ENCODE assay signal across 8 cellular contexts in the genomic region with DNA sequence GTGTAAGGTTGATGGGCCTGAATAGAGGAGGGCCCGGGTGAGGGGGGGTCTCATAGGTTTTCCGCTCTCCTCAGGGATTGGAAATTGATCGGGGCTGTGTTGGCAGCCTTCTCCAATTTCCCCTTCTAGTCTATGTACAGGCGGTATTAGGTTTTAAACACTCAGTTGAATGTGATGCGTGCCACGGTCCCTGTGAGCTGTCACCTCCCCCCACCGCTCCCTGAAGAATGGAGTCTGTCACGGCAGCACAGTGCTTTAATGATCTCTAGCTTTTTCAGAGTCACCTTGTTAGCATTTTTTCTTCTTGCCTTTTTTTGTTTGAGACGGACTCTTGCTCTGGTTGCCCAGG. TPM values are rescaled to one million over a fixed set of nuclear protein-coding genes. Genes with fewer than 3 reads are reported as not detected.
DNase-seq lines count a peak whose midpoint lies in the region; ATAC-seq, FAIRE-seq and TF ChIP-seq lines count a peak whose summit lies in the region.

No MANE protein-coding gene starts in this region.

- 0 to 13% (median 9%) methylated on average over 9 of the region's 9 CpGs for WGBS in small intestine, 3 donors

- H3K27ac ChIP-seq in C4-2B = peak overlapping the region; percentile 99
- H3K27ac ChIP-seq in small intestine (ENCODE audit: low read depth in 1 of 2, low read length in 1 of 2) = peak overlapping the region; percentile 35 to 94

- no peak for FAIRE-seq in small intestine (lab: Jason Lieb, UNC)

- H3K9me3 ChIP-seq in small intestine (ENCODE audit: control insufficient read depth, low read depth) = no peaks in the 10 kb centered on the region

- no peaks in the 10 kb centered on the region for H3K27me3 ChIP-seq in small intestine (ENCODE audit: control insufficient read depth in 2 of 2, insufficient read depth in 2 of 2, low read length in 2 of 2)

- peaks cover 13 to 15% of the 10 kb centered on the region in 2 donors for H3K36me3 ChIP-seq in small intestine (ENCODE audit: control insufficient read depth in 2 of 2, insufficient read depth in 2 of 2, low read length in 2 of 2)

- H3K4me3 ChIP-seq in small intestine (ENCODE audit: low read depth in 1 of 2, low read length in 2 of 2) = peak overlapping the region; percentile 93 to 97

- H3K9me3 Mint-ChIP-seq in activated T-helper 17 cell treated with anti-CD3 and anti-CD28 coated beads, Interleukin-2, amount 50 U/mL, for 72 hours = no peaks in the 10 kb centered on the region

- H3K27me3 Mint-ChIP-seq in activated T-helper 17 cell treated with anti-CD3 and anti-CD28 coated beads, Interleukin-2, amount 50 U/mL, for 72 hours = no peaks in the 10 kb centered on the region

- DNase-seq in left ventricle myocardium superior (no peak), small intestine (no peak), amygdala (lab: John Stamatoyannopoulos, UW) (no peak), NK-92 (lab: John Stamatoyannopoulos, UW; ENCODE audit: unreplicated experiment) (no peak)

- intact Hi-C loops in left ventricle myocardium superior (cut with micrococcal nuclease) = no loop called here

- peak overlapping the region; percentile 94 for H3K27ac Mint-ChIP-seq in activated T-helper 17 cell treated with anti-CD3 and anti-CD28 coated beads, Interleukin-2, amount 50 U/mL, for 72 hours

- no peak for TF ChIP-seq CTCF in C4-2B (conservative IDR thresholded peaks at IDR 0.05)

- ATAC-seq in HG02973 (IDR thresholded peaks at IDR 0.05; ENCODE audit: unreplicated experiment) (peak; percentile 4), left ventricle myocardium superior (peak; percentile 19), GM18520 (IDR thresholded peaks at IDR 0.05; ENCODE audit: unreplicated experiment) (no peak)
- peak; percentile 55 for ATAC-seq in activated T-helper 17 cell treated with anti-CD3 and anti-CD28 coated beads, Interleukin-2, amount 50 U/mL, for 72 hours (replicated peaks)

- peak overlapping the region; percentile 86 for H3K4me3 Mint-ChIP-seq in activated T-helper 17 cell treated with anti-CD3 and anti-CD28 coated beads, Interleukin-2, amount 50 U/mL, for 72 hours

- H3K4me1 Mint-ChIP-seq in activated T-helper 17 cell treated with anti-CD3 and anti-CD28 coated beads, Interleukin-2, amount 50 U/mL, for 72 hours = peaks cover 25% of the 10 kb centered on the region

- peaks cover 0 to 2% of the 10 kb centered on the region in 2 donors for H3K4me1 ChIP-seq in small intestine (ENCODE audit: control insufficient read depth in 2 of 2, insufficient read depth in 1 of 2, low read depth in 1 of 2, low read length in 1 of 2)

- peaks cover 71% of the 10 kb centered on the region for H3K36me3 Mint-ChIP-seq in activated T-helper 17 cell treated with anti-CD3 and anti-CD28 coated beads, Interleukin-2, amount 50 U/mL, for 72 hours (ENCODE audit: low read depth)

RNA-seq across cellular contexts. Expression of a gene that starts 0.8 kb away (rescaled TPM):
- 100 to 1,000 TPM; 415 to 467 TPM for total RNA-seq in activated T-helper 17 cell treated with anti-CD3 and anti-CD28 coated beads, Interleukin-2, amount 50 U/mL, for 72 hours
- total RNA-seq in left ventricle myocardium superior = 2,116 TPM
- polyA plus RNA-seq in small intestine = 1,000 to 10,000 TPM; 1,503 to 2,645 (median 2,330) TPM

RNA-seq across cellular contexts. Expression of a gene that starts 1.0 kb away (rescaled TPM):
- 10 to 100 TPM; 17.4 to 42.7 TPM for total RNA-seq in activated T-helper 17 cell treated with anti-CD3 and anti-CD28 coated beads, Interleukin-2, amount 50 U/mL, for 72 hours
- total RNA-seq in left ventricle myocardium superior = 25.4 TPM
- polyA plus RNA-seq in small intestine = 10 to 100 TPM; 16.2 to 21.2 (median 19.2) TPM

RNA-seq across cellular contexts. Expression of a gene that starts 49.4 kb away (rescaled TPM):
- total RNA-seq in activated T-helper 17 cell treated with anti-CD3 and anti-CD28 coated beads, Interleukin-2, amount 50 U/mL, for 72 hours = under 1 TPM in 1 of 2 donors, not detected in 1; 0.35 TPM
- total RNA-seq in left ventricle myocardium superior = 1.7 TPM
- 1 to 10 TPM in 2 of 3 donors, not detected in 1; 1.2 to 4.9 TPM for polyA plus RNA-seq in small intestine
